27 cellular contexts compared by ENCODE assay signal in genomic region chr3:116018651-116019050, GRCh38.
"Had no signal": no experiment of that assay in that cellular context is flagged by ENCODE, and none has a peak within 500 bp of the region (broad histone marks: within the 10 kb centered on the region; RNA-seq: fewer than 3 reads in every experiment).

No MANE protein-coding gene starts in this region.

- H3K36me3 ChIP-seq: gastrocnemius medialis, heart left ventricle, pancreas, thyroid gland, upper lobe of right lung had no signal

- H3K4me3 ChIP-seq: body of pancreas, gastrocnemius medialis, heart left ventricle, mucosa of descending colon, pancreas, psoas muscle, thyroid gland, upper lobe of right lung had no signal

- H3K9me3 ChIP-seq: body of pancreas, gastrocnemius medialis, heart left ventricle, mucosa of descending colon, pancreas, psoas muscle, thyroid gland, upper lobe of right lung had no signal

- H3K27me3 ChIP-seq: body of pancreas, gastrocnemius medialis, heart left ventricle, pancreas, thyroid gland, upper lobe of right lung had no signal

- H3K4me3 Mint-ChIP-seq: activated CD4-positive, alpha-beta T cell treated with anti-CD3 and anti-CD28 coated beads for 36 hours; activated naive CD8-positive, alpha-beta T cell treated with anti-CD3 and anti-CD28 coated beads, Interleukin-2, amount 10 ng/mL, durations not matched to agents 7 days and 5 days; nephron progenitor cell; stimulated activated naive CD8-positive, alpha-beta T cell treated with anti-CD3 and anti-CD28 coated beads, Interleukin-15, Interleukin-2, amounts not matched to agents 100 ng/mL and 50 ng/mL, for 24 hours; T-cell had no signal

- H3K9me3 Mint-ChIP-seq: activated naive CD8-positive, alpha-beta T cell treated with anti-CD3 and anti-CD28 coated beads, Interleukin-2, amount 10 ng/mL, durations not matched to agents 7 days and 5 days; nephron progenitor cell had no signal

- H3K4me1 Mint-ChIP-seq: activated CD4-positive, alpha-beta T cell treated with anti-CD3 and anti-CD28 coated beads for 36 hours; activated naive CD8-positive, alpha-beta T cell treated with anti-CD3 and anti-CD28 coated beads, Interleukin-2, amount 10 ng/mL, durations not matched to agents 7 days and 5 days; T-cell had no signal

- H3K27ac Mint-ChIP-seq: activated CD4-positive, alpha-beta T cell treated with anti-CD3 and anti-CD28 coated beads for 36 hours; activated naive CD8-positive, alpha-beta T cell treated with anti-CD3 and anti-CD28 coated beads, Interleukin-2, amount 10 ng/mL, durations not matched to agents 7 days and 5 days; nephron progenitor cell; stimulated activated naive CD8-positive, alpha-beta T cell treated with anti-CD3 and anti-CD28 coated beads, Interleukin-15, Interleukin-2, amounts not matched to agents 100 ng/mL and 50 ng/mL, for 24 hours; T-cell had no signal

- H3K36me3 Mint-ChIP-seq: activated naive CD8-positive, alpha-beta T cell treated with anti-CD3 and anti-CD28 coated beads, Interleukin-2, amount 10 ng/mL, durations not matched to agents 7 days and 5 days; T-cell had no signal

- H3K27ac ChIP-seq: body of pancreas, gastrocnemius medialis, heart left ventricle, pancreas, psoas muscle, thyroid gland, upper lobe of right lung had no signal

- H3K4me1 ChIP-seq: body of pancreas, gastrocnemius medialis, heart left ventricle, pancreas, psoas muscle, thyroid gland, upper lobe of right lung had no signal

- DNase-seq: activated CD4-positive, alpha-beta T cell treated with anti-CD3 and anti-CD28 coated beads for 36 hours; activated CD4-positive, alpha-beta T cell treated with anti-CD3 and anti-CD28 coated beads, Interleukin-2, amount 50 U/mL, for 4 hours; activated CD8-positive, alpha-beta memory T cell treated with anti-CD3 and anti-CD28 coated beads for 24 hours; activated CD8-positive, alpha-beta memory T cell treated with anti-CD3 and anti-CD28 coated beads, Interleukin-2, amount 50 U/mL, for 4 hours; activated naive CD4-positive, alpha-beta T cell treated with Interleukin-2 at 50 U/mL for 16 hours; activated naive CD8-positive, alpha-beta T cell treated with anti-CD3 and anti-CD28 coated beads, Interleukin-2, amount 10 ng/mL, durations not matched to agents 7 days and 5 days; activated T-cell treated with anti-CD3 and anti-CD28 coated beads, Interleukin-2, amount 50 U/mL, for 48 hours; amniotic stem cell; body of pancreas; erythroblast; gastrocnemius medialis; heart left ventricle; islet precursor cell; left cardiac atrium; mesendoderm; mucosa of descending colon; nephron progenitor cell; pancreas; psoas muscle; right cardiac atrium; stimulated activated CD4-positive, alpha-beta T cell treated with anti-CD3 and anti-CD28 coated beads, Interleukin-12 subunit alpha, Interleukin-12 subunit beta, amount 100 ng/mL, for 4 hours; stimulated activated CD4-positive, alpha-beta T cell treated with anti-CD3 and anti-CD28 coated beads, Interleukin-4, amount 100 ng/mL, for 4 hours; substantia nigra; T-cell; thyroid gland; upper lobe of right lung had no signal

- H3K27me3 Mint-ChIP-seq: activated CD4-positive, alpha-beta T cell treated with anti-CD3 and anti-CD28 coated beads for 36 hours; activated naive CD8-positive, alpha-beta T cell treated with anti-CD3 and anti-CD28 coated beads, Interleukin-2, amount 10 ng/mL, durations not matched to agents 7 days and 5 days; T-cell had no signal
